Comparison of ENCODE assay signal across 1 cellular context in genomic region chr5:53127107-53127506, GRCh38.
TF ChIP-seq lines count a peak whose summit lies in the region.

No MANE protein-coding gene starts in this region.

TF ChIP-seq in IMR-90, 13 proteins besides CTCF, POLR2A, EP300 and RAD21:
- TF ChIP-seq RFX5 (IDR thresholded peaks at IDR 0.05; ENCODE audit: low read depth, low read length) (no peak), RCOR1 (IDR thresholded peaks at IDR 0.05; ENCODE audit: insufficient replicate concordance, low read length) (no peak), MAZ (IDR thresholded peaks at IDR 0.05; ENCODE audit: borderline replicate concordance, low read depth, low read length) (no peak), MXI1 (IDR thresholded peaks at IDR 0.05; ENCODE audit: borderline replicate concordance, low read depth, low read length) (no peak), MAFK (IDR thresholded peaks at IDR 0.05; ENCODE audit: low read depth, low read length) (no peak)
TF ChIP-seq in IMR-90: peak in this region for 0.
